ENCODE assay signal across 9 cellular contexts in the genomic region with DNA sequence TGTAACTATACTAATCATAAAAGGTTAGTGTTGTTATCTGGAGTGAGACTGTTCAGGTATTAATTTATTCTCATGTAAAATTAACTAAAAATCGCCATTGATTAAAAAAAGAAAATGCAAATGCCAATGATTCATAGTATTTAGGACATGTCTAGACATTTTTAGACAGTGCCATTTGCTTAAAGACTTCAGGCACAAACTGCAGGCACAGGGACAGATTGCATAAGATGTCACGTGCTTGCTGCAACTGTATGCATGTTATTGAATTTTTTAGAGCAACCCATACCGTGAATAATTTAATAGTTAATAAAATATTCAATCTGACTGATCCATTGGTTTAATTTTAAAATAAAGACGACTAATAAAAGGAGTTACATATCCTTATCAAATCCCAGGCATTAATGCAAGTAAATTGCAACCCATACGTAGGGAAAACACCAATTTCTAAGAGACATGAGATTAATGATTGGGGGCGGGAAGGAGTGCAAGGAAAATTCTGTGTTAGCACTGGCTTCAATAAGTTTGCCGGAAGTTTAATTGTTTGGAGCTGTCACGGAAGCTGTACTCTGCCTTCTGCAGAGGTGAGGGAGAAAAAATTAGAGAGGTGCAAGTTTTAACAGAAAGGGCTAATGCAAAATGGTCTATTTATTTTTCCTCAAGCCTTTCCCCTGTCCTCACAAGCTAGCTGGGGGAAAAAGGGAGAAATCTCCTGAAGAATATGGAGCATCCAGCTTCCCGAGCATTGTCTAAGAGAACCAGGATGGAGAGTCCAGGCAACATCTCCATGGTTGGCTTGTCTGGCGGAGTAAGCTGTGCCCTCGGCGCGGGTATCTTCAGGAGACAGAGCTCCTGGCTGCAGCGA. TPM values are rescaled to one million over a fixed set of nuclear protein-coding genes. Genes with fewer than 3 reads are reported as not detected.
DNase-seq lines count a peak whose midpoint lies in the region; ATAC-seq, FAIRE-seq and TF ChIP-seq lines count a peak whose summit lies in the region.
"Had no signal": no experiment of that assay in that cellular context is flagged by ENCODE, and none has a peak within 500 bp of the region (broad histone marks: within the 10 kb centered on the region; RNA-seq: fewer than 3 reads in every experiment).

No MANE protein-coding gene starts in this region.

- BruUV-seq in MCF 10A (replicated peaks; lab: Mats Ljungman, UMichigan), result no TSS peak
- no TSS peak for BruUV-seq in HepG2 (replicated peaks; lab: Mats Ljungman, UMichigan)

- H3K27ac ChIP-seq in HepG2 (ENCODE audit: extremely low read length, insufficient read depth, low read length), result no peak overlapping the region
- peak overlapping the region; percentile 64 for H3K27ac ChIP-seq in upper lobe of right lung
- no peak overlapping the region for H3K27ac ChIP-seq in Karpas-422 (ENCODE audit: low read length)
- H3K27ac ChIP-seq: BLaER1 had no signal

- H3K4me1 Mint-ChIP-seq in T-helper 2 cell treated with Interferon-gamma antibody and Interleukin-4, amounts not matched to agents 5 μg/mL and 100 μg/mL, for 36 hours (ENCODE audit: low read depth), result peaks cover 4% of the 10 kb centered on the region
- H3K4me1 Mint-ChIP-seq in MCF 10A (ENCODE audit: insufficient read depth, unreplicated experiment), result peaks cover 23% of the 10 kb centered on the region

- in situ Hi-C loops in HepG2 (cut with HindIII; ENCODE audit: extremely low pct_ligation_motif_present, low pct_unique_long_range_greater_than_20kb), result no loop called here
- in situ Hi-C loops in KBM-7 (cut with MboI; ENCODE audit: low pct_unique_long_range_greater_than_20kb, low sequenced_read_pairs), result no loop called here

- TF ChIP-seq RAD21 in HepG2 (CRISPR knock-in tag; IDR thresholded peaks at IDR 0.05), result no peak

- no peak overlapping the region for H3K27ac Mint-ChIP-seq in T-helper 2 cell treated with Interferon-gamma antibody and Interleukin-4, amounts not matched to agents 5 μg/mL and 100 μg/mL, for 36 hours
- H3K27ac Mint-ChIP-seq in MCF 10A (ENCODE audit: low read depth, unreplicated experiment), result no peak overlapping the region

- WGBS in HepG2 (ENCODE audit: low lambda C conversion rate), result 7% methylated on average over 9 of the region's 14 CpGs

- TF ChIP-seq CTCF in MCF 10A (IDR thresholded peaks at IDR 0.05; ENCODE audit: unreplicated experiment) (no peak), HepG2 (CRISPR knock-in tag; IDR thresholded peaks at IDR 0.05) (no peak), upper lobe of right lung (IDR thresholded peaks at IDR 0.05) (no peak)

- DNase-seq in T-helper 2 cell treated with Interferon-gamma antibody and Interleukin-4, amounts not matched to agents 5 μg/mL and 100 μg/mL, for 36 hours (ENCODE audit: low spot score), result no peak
- DNase-seq in T-helper 2 cell, result no peak
- DNase-seq in MCF 10A (ENCODE audit: unreplicated experiment), result no peak
- DNase-seq in HepG2 (ENCODE audit: low spot score), result no peak
- no peak for DNase-seq in upper lobe of right lung
- DNase-seq in KBM-7, result no peak
- no peak for DNase-seq in activated CD4-positive, alpha-beta T cell treated with anti-CD3 and anti-CD28 coated beads for 1 hour
- no peak for DNase-seq in Karpas-422

- CTCF ChIA-PET in MCF 10A (lab: Yijun Ruan, JAX), result no interaction called here
- CTCF ChIA-PET in HepG2 (lab: Yijun Ruan, JAX; ENCODE audit: low intra/inter-chr PET ratio, low total read pairs), result no interaction called here

- no peak for FAIRE-seq in HepG2 (lab: Jason Lieb, UNC)

- H2AFZ ChIP-seq in HepG2 (ENCODE audit: low read length), result no peak overlapping the region
- no peak overlapping the region for H2AFZ ChIP-seq in Karpas-422 (ENCODE audit: low read length)

- H3K4me3 ChIP-seq in HepG2 (replicated peaks in 1 of 3; ENCODE audit: insufficient read depth in 1 of 3, low read depth in 2 of 3, low read length in 3 of 3) (peak overlapping the region in 2 of 3 experiments; percentile 13 to 39; a peak in 1 of 6 replicates), upper lobe of right lung (peak overlapping the region; percentile 57), Karpas-422 (ENCODE audit: low read length) (no peak overlapping the region)
- H3K4me3 ChIP-seq: BLaER1 had no signal

- H4K20me1 ChIP-seq in HepG2 (ENCODE audit: insufficient read depth, low read length) (no peaks in the 10 kb centered on the region), Karpas-422 (ENCODE audit: insufficient read depth, low read depth, low read length) (no peaks in the 10 kb centered on the region)
- H4K20me1 ChIP-seq: BLaER1 had no signal

- no peaks in the 10 kb centered on the region for H3K36me3 Mint-ChIP-seq in T-helper 2 cell treated with Interferon-gamma antibody and Interleukin-4, amounts not matched to agents 5 μg/mL and 100 μg/mL, for 36 hours (ENCODE audit: low read depth)
- H3K36me3 Mint-ChIP-seq in MCF 10A (ENCODE audit: insufficient read depth, unreplicated experiment), result no peaks in the 10 kb centered on the region

- intact Hi-C loops in MCF 10A (cut with micrococcal nuclease) (no loop called here), HepG2 (cut with micrococcal nuclease; ENCODE audit: unreplicated experiment) (no loop called here), upper lobe of right lung (cut with DNase I) (no loop called here)

- H3K79me2 ChIP-seq in HepG2 (ENCODE audit: insufficient read depth, low read length) (no peaks in the 10 kb centered on the region), Karpas-422 (ENCODE audit: low read length) (no peaks in the 10 kb centered on the region)

- no peaks in the 10 kb centered on the region for H3K9me2 ChIP-seq in Karpas-422 (replicated peaks; ENCODE audit: insufficient read depth, low read length)

- TF ChIP-seq POLR2A in HepG2 (IDR thresholded peaks at IDR 0.05; ENCODE audit: insufficient read depth in 1 of 2, low read depth in 2 of 2, low read length in 2 of 2), result no peak

- peak overlapping the region; percentile 20 for H3K4me3 Mint-ChIP-seq in T-helper 2 cell treated with Interferon-gamma antibody and Interleukin-4, amounts not matched to agents 5 μg/mL and 100 μg/mL, for 36 hours
- peak overlapping the region; percentile 53 for H3K4me3 Mint-ChIP-seq in MCF 10A (ENCODE audit: unreplicated experiment)

- H3K27me3 ChIP-seq in HepG2 (ENCODE audit: control insufficient read depth in 1 of 2, insufficient read depth in 2 of 2, low read length in 2 of 2) (peaks cover 2 to 35% of the 10 kb centered on the region in 2 experiments; a peak in 4 of 5 replicates), upper lobe of right lung (peaks cover 16% of the 10 kb centered on the region), Karpas-422 (ENCODE audit: low read length) (no peaks in the 10 kb centered on the region)
- H3K27me3 ChIP-seq: BLaER1 had no signal

- POLR2A ChIA-PET in MCF 10A (lab: Yijun Ruan, JAX), result no interaction called here
- POLR2A ChIA-PET in HepG2 (lab: Yijun Ruan, JAX), result no interaction called here

- H3K36me3 ChIP-seq in HepG2 (replicated peaks in 1 of 2; ENCODE audit: control insufficient read depth in 1 of 2, insufficient read depth in 2 of 2, low read length in 2 of 2), result no peaks in the 10 kb centered on the region
- no peaks in the 10 kb centered on the region for H3K36me3 ChIP-seq in upper lobe of right lung
- no peaks in the 10 kb centered on the region for H3K36me3 ChIP-seq in Karpas-422 (ENCODE audit: insufficient read depth, low read length)
- H3K36me3 ChIP-seq: BLaER1 had no signal

- peaks cover 16% of the 10 kb centered on the region; the same call in 1 of the 2 replicates for H3K4me1 ChIP-seq in HepG2 (ENCODE audit: insufficient read depth, low read length)
- peaks cover 4% of the 10 kb centered on the region for H3K4me1 ChIP-seq in upper lobe of right lung
- no peaks in the 10 kb centered on the region for H3K4me1 ChIP-seq in Karpas-422 (ENCODE audit: low read length)
- H3K4me1 ChIP-seq: BLaER1 had no signal

- H3K9me3 ChIP-seq in HepG2 (ENCODE audit: low read length) (no peaks in the 10 kb centered on the region), upper lobe of right lung (no peaks in the 10 kb centered on the region), Karpas-422 (ENCODE audit: low read length) (peaks cover 6% of the 10 kb centered on the region; the same call in 1 of the 2 replicates)

- TF ChIP-seq EP300 in HepG2 (IDR thresholded peaks at IDR 0.05; ENCODE audit: low read depth in 2 of 2, low read length in 2 of 2), result no peak
- no peak for TF ChIP-seq EP300 in HepG2 (CRISPR knock-in tag; IDR thresholded peaks at IDR 0.05; ENCODE audit: borderline replicate concordance)

- no peaks in the 10 kb centered on the region for H3K9me3 Mint-ChIP-seq in T-helper 2 cell treated with Interferon-gamma antibody and Interleukin-4, amounts not matched to agents 5 μg/mL and 100 μg/mL, for 36 hours
- no peaks in the 10 kb centered on the region for H3K9me3 Mint-ChIP-seq in MCF 10A (ENCODE audit: unreplicated experiment)

- peak overlapping the region; percentile 58 for H3K4me2 ChIP-seq in HepG2 (ENCODE audit: low read depth, low read length)
- no peak overlapping the region for H3K4me2 ChIP-seq in Karpas-422 (ENCODE audit: low read depth, low read length, poor library complexity, severe bottlenecking)
- H3K4me2 ChIP-seq: BLaER1 had no signal

- peaks cover 44% of the 10 kb centered on the region for H3K27me3 Mint-ChIP-seq in T-helper 2 cell treated with Interferon-gamma antibody and Interleukin-4, amounts not matched to agents 5 μg/mL and 100 μg/mL, for 36 hours (ENCODE audit: low read depth)
- H3K27me3 Mint-ChIP-seq in MCF 10A (ENCODE audit: insufficient read depth, unreplicated experiment), result peaks cover 83% of the 10 kb centered on the region

- no peak for ATAC-seq in HepG2
- no peak for ATAC-seq in upper lobe of right lung

- H3K9ac ChIP-seq in HepG2 (ENCODE audit: insufficient read depth, low read depth, low read length) (no peak overlapping the region), Karpas-422 (ENCODE audit: low read length) (no peak overlapping the region)
- H3K9ac ChIP-seq: BLaER1 had no signal

RNA-seq across cellular contexts. Expression of a gene that starts 2.9 kb away (rescaled TPM):
- total RNA-seq in MCF 10A (2022) (not detected in 2 replicates), HepG2 (2016; rRNA removed; fragmentation: Illumina TruSeq; extraction: Trizol) (not detected in 2 replicates), upper lobe of right lung (42.4 TPM)
- not detected in 2 replicates for total RNA-seq in HepG2 (2016; cell fraction: cytosol; rRNA removed; fragmentation: Illumina TruSeq; extraction: Trizol; ENCODE audit: low read depth)
- total RNA-seq in HepG2 (2016; cell fraction: insoluble cytoplasmic fraction; rRNA removed; fragmentation: Illumina TruSeq; extraction: Trizol), result not detected in 2 replicates
- not detected in 2 replicates for total RNA-seq in HepG2 (2016; cell fraction: membrane; rRNA removed; fragmentation: Illumina TruSeq; extraction: Trizol)
- total RNA-seq in HepG2 (2016; cell fraction: nucleus; rRNA removed; fragmentation: Illumina TruSeq; extraction: Trizol), result not detected in 2 replicates
- 0.01 TPM in 1 of 2 replicates, not detected in the other for polyA plus RNA-seq in HepG2 (2011; rRNA removed)
- not detected in 2 replicates for polyA plus RNA-seq in HepG2 (2011; cell fraction: cytosol; rRNA removed)
- polyA plus RNA-seq in HepG2 (2011; cell fraction: nucleus; rRNA removed), result not detected in 2 replicates
- polyA plus RNA-seq in HepG2 (2012), result not detected in 2 replicates
- not detected in 2 replicates for polyA plus RNA-seq in HepG2 (2016; cell fraction: cytosol; fragmentation: Illumina TruSeq; extraction: Trizol; ENCODE audit: low read depth)
- not detected in 2 replicates for polyA plus RNA-seq in HepG2 (2016; cell fraction: insoluble cytoplasmic fraction; fragmentation: Illumina TruSeq; extraction: Trizol; ENCODE audit: low read depth)
- polyA plus RNA-seq in HepG2 (2016; cell fraction: membrane; fragmentation: Illumina TruSeq; extraction: Trizol; ENCODE audit: low read depth), result not detected in 2 replicates
- polyA plus RNA-seq in HepG2 (2016; cell fraction: nucleus; fragmentation: Illumina TruSeq; extraction: Trizol; ENCODE audit: insufficient read depth, low read depth), result not detected in 2 replicates
- 0.05 TPM in 1 of 2 replicates, not detected in the other for polyA minus RNA-seq in HepG2 (2011; rRNA and poly(A)+ RNA removed; ENCODE audit: low replicate concordance)
- polyA minus RNA-seq in HepG2 (2011; cell fraction: cytosol; rRNA and poly(A)+ RNA removed), result not detected in 2 replicates
- polyA minus RNA-seq in HepG2 (2011; cell fraction: nucleus; rRNA and poly(A)+ RNA removed), result not detected in 2 replicates
- total RNA-seq in Karpas-422 (2014; rRNA removed; shearing (Covaris generic); ENCODE audit: low replicate concordance), result not detected in 2 replicates

Comparison
In these comparisons a context has a peak if more than half of its experiments do, and no peak if none do; other contexts are left out.
1. RNA of a gene that starts 2.9 kb away (total RNA-seq): 42.4 TPM in upper lobe of right lung (single experiment); not detected in MCF 10A, not detected in HepG2 and not detected in Karpas-422; every median in the first group is over 10 times any median in the second.